In the genomic region with DNA sequence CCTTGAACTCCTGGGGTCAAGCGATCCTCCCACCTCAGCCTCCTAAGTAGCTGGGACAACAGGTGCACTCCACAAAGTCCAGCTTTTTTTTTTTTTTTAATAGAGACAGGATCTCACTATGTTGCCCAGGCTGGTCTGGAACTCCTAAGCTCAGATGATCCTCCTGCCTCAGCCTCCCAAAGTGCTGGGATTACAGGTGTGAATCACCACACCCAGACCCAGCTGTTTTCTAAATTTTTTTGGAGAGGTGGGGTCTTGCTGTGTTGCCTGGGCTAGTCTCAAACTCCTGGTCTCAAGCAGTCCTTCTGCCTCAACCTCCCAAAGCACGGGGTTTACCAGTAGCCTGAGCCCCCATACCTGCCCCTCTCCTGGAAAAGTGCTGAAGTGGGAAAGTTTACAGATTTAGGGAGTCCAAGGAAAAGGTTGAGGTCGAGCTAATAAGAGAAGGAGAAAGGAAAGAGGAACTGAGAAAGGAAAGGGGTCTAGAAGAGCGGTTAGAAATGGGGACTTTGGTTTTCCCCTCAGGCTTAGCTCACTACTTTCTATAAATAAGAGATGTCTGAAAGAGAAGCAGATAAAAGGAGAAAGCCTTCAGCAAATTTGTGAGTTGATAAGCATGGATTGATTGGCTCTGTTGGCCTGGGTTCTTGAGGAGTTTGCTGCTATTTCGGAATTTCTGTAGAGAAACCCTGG, we compare ENCODE assay signal across 10 cellular contexts. TPM values are rescaled to one million over a fixed set of nuclear protein-coding genes. Genes with fewer than 3 reads are reported as not detected.
DNase-seq lines count a peak whose midpoint lies in the region; ATAC-seq and TF ChIP-seq lines count a peak whose summit lies in the region.
"Had no signal": no experiment of that assay in that cellular context is flagged by ENCODE, and none has a peak within 500 bp of the region (broad histone marks: within the 10 kb centered on the region; RNA-seq: fewer than 3 reads in every experiment).

No MANE protein-coding gene starts in this region.

- H3K9me3 ChIP-seq in DOHH2 (ENCODE audit: control insufficient read depth, insufficient read depth, low read length) (no peaks in the 10 kb centered on the region), stomach (no peaks in the 10 kb centered on the region)

- H3K27ac ChIP-seq in DOHH2 (ENCODE audit: low read depth, low read length) (no peak overlapping the region), stomach (no peak overlapping the region)

- peak overlapping the region; percentile 65 for H3K4me2 ChIP-seq in DOHH2 (ENCODE audit: low read length)

- H3K4me1 ChIP-seq in DOHH2 (ENCODE audit: control insufficient read depth, low read length) (peaks cover 24% of the 10 kb centered on the region), stomach (peaks cover 6 to 67% (median 38%) of the 10 kb centered on the region in 4 donors)

- no peak for TF ChIP-seq CTCF in DOHH2 (IDR thresholded peaks at IDR 0.05; ENCODE audit: low read depth, low read length, poor library complexity, severe bottlenecking)
- TF ChIP-seq CTCF in stomach (IDR thresholded peaks at IDR 0.05) = no peak

- peaks cover 30% of the 10 kb centered on the region; the same call in 1 of the 2 replicates for H4K20me1 ChIP-seq in DOHH2 (ENCODE audit: control insufficient read depth, insufficient read depth, low read depth, low read length)

- H3K27me3 ChIP-seq in DOHH2 (ENCODE audit: control insufficient read depth, low read length) (peaks cover 3% of the 10 kb centered on the region; the same call in 1 of the 2 replicates), stomach (no peaks in the 10 kb centered on the region)

- no peaks in the 10 kb centered on the region for H3K9me2 ChIP-seq in DOHH2 (replicated peaks; ENCODE audit: control insufficient read depth, low read length)

- ATAC-seq in GM19397 (IDR thresholded peaks at IDR 0.05; ENCODE audit: unreplicated experiment) (peak; percentile 57), HG02973 (IDR thresholded peaks at IDR 0.05; ENCODE audit: unreplicated experiment) (peak; percentile 60)

- intact Hi-C loops in stomach (cut with DNase I; ENCODE audit: low total_unique reads) = no loop called here

- H3K79me2 ChIP-seq in DOHH2 (ENCODE audit: control insufficient read depth, low read length) = peaks cover 26% of the 10 kb centered on the region

- peak; percentile 69 for DNase-seq in NAMALWA (ENCODE audit: low spot score)
- no peak for DNase-seq in NCI-H82 treated with DMSO at 0.1 percent for 48 hours (lab: John Stamatoyannopoulos, UW; ENCODE audit: unreplicated experiment)
- DNase-seq in T-helper 2 cell = no peak
- DNase-seq in stomach = no peak
- DNase-seq in NCI-H345 (lab: John Stamatoyannopoulos, UW) = no peak
- DNase-seq: activated CD4-positive, alpha-beta T cell treated with anti-CD3 and anti-CD28 coated beads for 1 hour; stimulated activated CD4-positive, alpha-beta T cell treated with anti-CD3 and anti-CD28 coated beads, Interleukin-2, amount 100 ng/mL, for 24 hours had no signal

- TF ChIP-seq POLR2A in stomach (IDR thresholded peaks at IDR 0.05) = no peak

- peak overlapping the region; percentile 42 for H3K4me3 ChIP-seq in DOHH2 (ENCODE audit: low read length)
- H3K4me3 ChIP-seq in stomach = no peak overlapping the region

- no peaks in the 10 kb centered on the region for H3K36me3 ChIP-seq in DOHH2 (ENCODE audit: control insufficient read depth, low read length)
- no peaks in the 10 kb centered on the region for H3K36me3 ChIP-seq in stomach

- no peak for TF ChIP-seq EP300 in stomach (IDR thresholded peaks at IDR 0.05)

- 0 out of 2 replicates have a peak, but pooled peaks cover 5% of the 10 kb centered on the region for H3F3A ChIP-seq in DOHH2 (ENCODE audit: control insufficient read depth, insufficient read depth)

- 66 to 84% (median 69%) methylated on average over 5 of the region's 5 CpGs for WGBS in stomach, 5 donors

RNA-seq across cellular contexts. Expression of gene UBE2E1, which starts 23.6 kb away (rescaled TPM):
- 100 to 1,000 TPM in 2 of 5 donors, 10 to 100 TPM in 2, 1 to 10 TPM in 1; 3.2 to 226 (median 76.4) TPM for total RNA-seq in stomach
- polyA plus RNA-seq in stomach = 100 to 1,000 TPM in 1 of 3 donors, 10 to 100 TPM in 2; 73.9 to 105 (median 79.7) TPM
